18 cellular contexts compared by ENCODE assay signal in genomic region chr14:102798926-102799325, GRCh38. TPM values are rescaled to one million over a fixed set of nuclear protein-coding genes. Genes with fewer than 3 reads are reported as not detected.
DNase-seq lines count a peak whose midpoint lies in the region; ATAC-seq and TF ChIP-seq lines count a peak whose summit lies in the region.
"Had no signal": no experiment of that assay in that cellular context is flagged by ENCODE, and none has a peak within 500 bp of the region (broad histone marks: within the 10 kb centered on the region; RNA-seq: fewer than 3 reads in every experiment).

No MANE protein-coding gene starts in this region.

- no peak overlapping the region for H3K27ac ChIP-seq in left ventricle myocardium inferior (replicated peaks)
- H3K27ac ChIP-seq: cardiac muscle cell, gastroesophageal sphincter, HL-60, ovary, WERI-Rb-1 had no signal

- H3K36me3 Mint-ChIP-seq in activated CD4-positive, alpha-beta T cell treated with anti-CD3 and anti-CD28 coated beads, Interleukin-2, amount 10 ng/mL, durations not matched to agents 24 days and 14 days (ENCODE audit: low read depth), result peaks cover 29% of the 10 kb centered on the region
- H3K36me3 Mint-ChIP-seq in naive thymus-derived CD8-positive, alpha-beta T cell, result peaks cover 0 to 13% (median 2%) of the 10 kb centered on the region in 3 donors

- no peak for TF ChIP-seq CTCF in left ventricle myocardium inferior (IDR thresholded peaks at IDR 0.05; ENCODE audit: borderline replicate concordance)

- POLR2A ChIA-PET in naive thymus-derived CD8-positive, alpha-beta T cell (lab: Charles Lee), result no interaction called here
- POLR2A ChIA-PET in HEK293T (lab: Yijun Ruan, JAX), result no interaction called here

- H3K9me3 Mint-ChIP-seq in activated CD4-positive, alpha-beta T cell treated with anti-CD3 and anti-CD28 coated beads, Interleukin-2, amount 10 ng/mL, durations not matched to agents 24 days and 14 days, result peaks cover 2% of the 10 kb centered on the region
- peaks cover 0 to under 1% (median 0%) of the 10 kb centered on the region in 9 donors for H3K9me3 Mint-ChIP-seq in naive thymus-derived CD8-positive, alpha-beta T cell
- H3K9me3 Mint-ChIP-seq: mesothelial cell of epicardium had no signal

- peak; percentile 50 for ATAC-seq in GM21367 (IDR thresholded peaks at IDR 0.05; ENCODE audit: unreplicated experiment)
- ATAC-seq in HG03378 (IDR thresholded peaks at IDR 0.05; ENCODE audit: unreplicated experiment), result peak; percentile 38
- no peak for ATAC-seq in naive thymus-derived CD8-positive, alpha-beta T cell
- ATAC-seq: gastroesophageal sphincter had no signal

- peaks cover under 1% of the 10 kb centered on the region for H3K9me3 ChIP-seq in left ventricle myocardium inferior (replicated peaks)
- H3K9me3 ChIP-seq: gastroesophageal sphincter, ovary, SK-N-SH had no signal

- no peak overlapping the region for H3K4me3 Mint-ChIP-seq in activated CD4-positive, alpha-beta T cell treated with anti-CD3 and anti-CD28 coated beads, Interleukin-2, amount 10 ng/mL, durations not matched to agents 24 days and 14 days
- peak overlapping the region in 1 of 10 donors; percentile 59 for H3K4me3 Mint-ChIP-seq in naive thymus-derived CD8-positive, alpha-beta T cell
- H3K4me3 Mint-ChIP-seq: mesothelial cell of epicardium had no signal

- no peak for DNase-seq in activated CD4-positive, alpha-beta T cell treated with anti-CD3 and anti-CD28 coated beads, Interleukin-2, amount 10 ng/mL, durations not matched to agents 24 days and 14 days
- DNase-seq in activated CD4-positive, alpha-beta T cell treated with anti-CD3 and anti-CD28 coated beads, Interleukin-2, amount 50 U/mL, for 1 hour, result no peak
- DNase-seq in naive thymus-derived CD8-positive, alpha-beta T cell, result no peak
- no peak for DNase-seq in HEK293T (ENCODE audit: extremely low spot score)
- no peak for DNase-seq in left ventricle myocardium inferior
- DNase-seq in NCI-H1417 treated with DMSO at 0.1 percent for 48 hours (lab: John Stamatoyannopoulos, UW), result no peak
- DNase-seq: NCI-H2029 treated with DMSO at 0.1 percent for 48 hours; ovary; SK-N-SH; stimulated activated CD4-positive, alpha-beta T cell treated with anti-CD3 and anti-CD28 coated beads, Interleukin-12 subunit alpha, Interleukin-12 subunit beta, amount 100 ng/mL, for 4 hours; trophoblast cell; WERI-Rb-1 had no signal

- peaks cover 9% of the 10 kb centered on the region for H3K4me1 ChIP-seq in left ventricle myocardium inferior

- H3K27ac Mint-ChIP-seq in activated CD4-positive, alpha-beta T cell treated with anti-CD3 and anti-CD28 coated beads, Interleukin-2, amount 10 ng/mL, durations not matched to agents 24 days and 14 days, result peak overlapping the region; percentile 41
- H3K27ac Mint-ChIP-seq in naive thymus-derived CD8-positive, alpha-beta T cell, result peak overlapping the region in 6 of 10 donors; percentile 6 to 76 (median 40)

- H3K27me3 ChIP-seq in left ventricle myocardium inferior (ENCODE audit: low read depth), result no peaks in the 10 kb centered on the region
- H3K27me3 ChIP-seq: cardiac muscle cell, gastroesophageal sphincter, ovary had no signal

- no peaks in the 10 kb centered on the region for H3K36me3 ChIP-seq in left ventricle myocardium inferior
- H3K36me3 ChIP-seq: cardiac muscle cell, gastroesophageal sphincter, ovary, WERI-Rb-1 had no signal

- intact Hi-C loops in activated CD4-positive, alpha-beta T cell treated with anti-CD3 and anti-CD28 coated beads, Interleukin-2, amount 10 ng/mL, durations not matched to agents 24 days and 14 days (cut with micrococcal nuclease), result no loop called here
- intact Hi-C loops in left ventricle myocardium inferior (cut with micrococcal nuclease), result no loop called here

- H3K4me3 ChIP-seq in left ventricle myocardium inferior, result no peak overlapping the region
- H3K4me3 ChIP-seq: cardiac muscle cell, gastroesophageal sphincter, ovary had no signal

- peaks cover 48% of the 10 kb centered on the region for H3K4me1 Mint-ChIP-seq in activated CD4-positive, alpha-beta T cell treated with anti-CD3 and anti-CD28 coated beads, Interleukin-2, amount 10 ng/mL, durations not matched to agents 24 days and 14 days
- peaks cover 25 to 71% (median 58%) of the 10 kb centered on the region in 4 donors for H3K4me1 Mint-ChIP-seq in naive thymus-derived CD8-positive, alpha-beta T cell

- CTCF ChIA-PET in HEK293T (lab: Yijun Ruan, JAX), result no interaction called here

- H3K27me3 Mint-ChIP-seq in activated CD4-positive, alpha-beta T cell treated with anti-CD3 and anti-CD28 coated beads, Interleukin-2, amount 10 ng/mL, durations not matched to agents 24 days and 14 days, result no peaks in the 10 kb centered on the region
- H3K27me3 Mint-ChIP-seq in naive thymus-derived CD8-positive, alpha-beta T cell, result no peaks in the 10 kb centered on the region

TF ChIP-seq in HEK293T, 16 proteins besides CTCF, POLR2A, EP300 and RAD21:
- TF ChIP-seq ARNT (IDR thresholded peaks at IDR 0.05), result no peak
- TF ChIP-seq SP1 (IDR thresholded peaks at IDR 0.05), result no peak
- TF ChIP-seq CTBP1 (IDR thresholded peaks at IDR 0.05; ENCODE audit: borderline replicate concordance), result no peak
- no peak for TF ChIP-seq ZNF384 (IDR thresholded peaks at IDR 0.05)

RNA-seq across cellular contexts. Expression of gene TRAF3, which starts 21.7 kb away (rescaled TPM):
- 64.6 and 68.8 TPM in 2 replicates for total RNA-seq in activated CD4-positive, alpha-beta T cell treated with anti-CD3 and anti-CD28 coated beads, Interleukin-2, amount 10 ng/mL, durations not matched to agents 24 days and 14 days
- 10 to 100 TPM; 40.8 to 45.2 TPM for total RNA-seq in naive thymus-derived CD8-positive, alpha-beta T cell
- 10 to 100 TPM; 13.3 to 18.5 (median 13.8) TPM for polyA plus RNA-seq in naive thymus-derived CD8-positive, alpha-beta T cell
- total RNA-seq in left ventricle myocardium inferior, result 11.3 TPM

Comparison
In these comparisons a context has a peak if more than half of its experiments do, and no peak if none do; other contexts are left out.
1. ATAC-seq: peak in GM21367 (single experiment) and HG03378 (single experiment); none in naive thymus-derived CD8-positive, alpha-beta T cell (0 of 2).